In the genomic region with DNA sequence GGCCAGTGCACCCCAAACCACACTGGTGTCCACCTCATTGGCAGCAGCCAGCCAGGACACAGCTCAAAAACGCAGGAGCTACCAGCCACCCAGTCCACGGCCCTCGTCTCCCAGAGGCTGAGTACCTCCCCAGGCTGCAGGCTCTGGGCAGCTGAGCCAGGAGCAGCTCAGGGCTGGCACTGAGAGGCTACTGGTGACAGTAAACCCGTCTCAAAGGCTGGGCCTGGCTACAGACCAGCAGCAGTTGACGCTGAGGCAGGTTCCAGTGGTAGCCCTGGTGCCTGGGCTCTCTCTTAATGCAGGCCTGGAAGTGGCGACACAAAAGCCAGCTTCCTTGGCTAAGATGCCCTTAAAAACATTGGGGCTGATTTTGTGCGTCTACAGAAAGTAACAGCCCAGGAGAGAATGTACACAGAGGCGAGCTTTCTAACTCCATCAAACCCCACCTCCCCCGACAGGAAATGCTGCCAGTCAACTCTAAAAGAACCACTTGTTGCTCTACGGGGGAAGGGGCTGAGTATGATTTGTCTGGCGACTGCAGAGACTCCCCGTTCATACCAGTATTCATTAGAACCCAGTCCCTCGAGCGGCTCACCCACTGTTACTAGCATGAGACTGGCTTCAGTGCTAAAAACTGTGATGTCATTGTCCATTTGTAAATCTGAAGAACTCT, we compare ENCODE assay signal across 9 cellular contexts.
DNase-seq lines count a peak whose midpoint lies in the region; ATAC-seq lines count a peak whose summit lies in the region.
"Had no signal": no experiment of that assay in that cellular context is flagged by ENCODE, and none has a peak within 500 bp of the region (broad histone marks: within the 10 kb centered on the region; RNA-seq: fewer than 3 reads in every experiment).

No MANE protein-coding gene starts in this region.

- ATAC-seq in Right ventricle myocardium inferior (peak; percentile 58), HG03025 (IDR thresholded peaks at IDR 0.05; ENCODE audit: low FRiP score, unreplicated experiment) (no peak)

- no peaks in the 10 kb centered on the region for H3K9me3 ChIP-seq in ectodermal cell (ENCODE audit: control insufficient read depth, low read length)

- H3K36me3 ChIP-seq in ectodermal cell (ENCODE audit: control insufficient read depth, insufficient read depth, low read length) = peaks cover 13% of the 10 kb centered on the region

- intact Hi-C loops in Right ventricle myocardium inferior (cut with DNase I) (loop anchor here (1.0 kb wide), 1 partner anchor 127 kb away; a partner anchor contains a TSS), cardiac septum (cut with DNase I) (loop anchor here (10.0 kb wide), 1 partner anchor 374 kb away; no protein-coding TSS in a partner anchor)

- H3K4me1 ChIP-seq in ectodermal cell (ENCODE audit: control insufficient read depth, insufficient read depth, low read length) = peaks cover 12% of the 10 kb centered on the region

- peak; percentile 85 for DNase-seq in Right ventricle myocardium inferior (ENCODE audit: missing footprints)
- DNase-seq in cardiac septum (ENCODE audit: low spot score) = no peak
- DNase-seq in midbrain (lab: John Stamatoyannopoulos, UW) = peak; percentile 73
- no peak for DNase-seq in SHP77 treated with DMSO at 0.1 percent for 48 hours (lab: John Stamatoyannopoulos, UW)
- no peak for DNase-seq in MV-4-11 (lab: John Stamatoyannopoulos, UW)
- DNase-seq in NCI-H2081 (lab: John Stamatoyannopoulos, UW) = no peak
- DNase-seq: cortex of kidney had no signal

- no peaks in the 10 kb centered on the region for H3K27me3 ChIP-seq in ectodermal cell (ENCODE audit: control insufficient read depth, insufficient read depth, low read length, poor library complexity, severe bottlenecking)

- 73 to 80% methylated on average over 14 of the region's 14 CpGs for WGBS in ectodermal cell, 2 experiments

- H3K27ac ChIP-seq in ectodermal cell (ENCODE audit: insufficient read depth, low read depth, low read length, poor library complexity, severe bottlenecking) = peak overlapping the region; percentile 4

- no peak overlapping the region for H3K4me3 ChIP-seq in ectodermal cell (ENCODE audit: insufficient read depth, low read depth, low read length)

Comparison
In these comparisons a context has a peak if more than half of its experiments do, and no peak if none do; other contexts are left out.
1. DNase-seq: peak in Right ventricle myocardium inferior (single experiment) and midbrain (single experiment); none in cardiac septum (single experiment), SHP77 treated with DMSO at 0.1 percent for 48 hours (single experiment), MV-4-11 (single experiment) and NCI-H2081 (0 of 2).